ENCODE assay signal across 26 cellular contexts in genomic region chr5:159220206-159220605, GRCh38. TPM values are rescaled to one million over a fixed set of nuclear protein-coding genes. Genes with fewer than 3 reads are reported as not detected.
DNase-seq lines count a peak whose midpoint lies in the region; ATAC-seq, FAIRE-seq and TF ChIP-seq lines count a peak whose summit lies in the region.
"Had no signal": no experiment of that assay in that cellular context is flagged by ENCODE, and none has a peak within 500 bp of the region (broad histone marks: within the 10 kb centered on the region; RNA-seq: fewer than 3 reads in every experiment).

No MANE protein-coding gene starts in this region.

- H3K4me3 ChIP-seq in GM23248, result no peak overlapping the region
- H3K4me3 ChIP-seq in RWPE2 (ENCODE audit: severe bottlenecking), result no peak overlapping the region
- H3K4me3 ChIP-seq in neutrophil (ENCODE audit: low read depth in 1 of 2, low read length in 1 of 2), result no peak overlapping the region
- no peak overlapping the region for H3K4me3 ChIP-seq in BE2C (ENCODE audit: low read depth, low read length)
- H3K4me3 ChIP-seq: GM12878, MG63, Peyer's patch, SK-N-MC had no signal

- no peak for FAIRE-seq in D721Med (lab: Jason Lieb, UNC)
- FAIRE-seq: GM12878, HepG2 had no signal

- H3F3A ChIP-seq in GM23248 (ENCODE audit: insufficient read depth), result no peaks in the 10 kb centered on the region

- no peak overlapping the region for H2AFZ ChIP-seq in GM23248

- no peak overlapping the region for H3K27ac ChIP-seq in GM23248
- H3K27ac ChIP-seq in RWPE2 (ENCODE audit: poor library complexity, severe bottlenecking), result peak overlapping the region; percentile 30
- H3K27ac ChIP-seq in epithelial cell of prostate, result peak overlapping the region; percentile 57
- H3K27ac ChIP-seq in neutrophil, result peak overlapping the region; percentile 60
- H3K27ac ChIP-seq: C4-2B, Peyer's patch, SK-N-MC had no signal

- H3K4me2 ChIP-seq in GM23248 (ENCODE audit: unreplicated experiment), result no peak overlapping the region

- H3K4me1 ChIP-seq in GM23248 (ENCODE audit: insufficient read depth), result 0 out of 2 replicates have a peak, but pooled peaks cover 6% of the 10 kb centered on the region
- H3K4me1 ChIP-seq in RWPE2 (ENCODE audit: insufficient read depth, poor library complexity, severe bottlenecking), result peaks cover 47% of the 10 kb centered on the region
- peaks cover 38 to 54% of the 10 kb centered on the region in 2 experiments for H3K4me1 ChIP-seq in neutrophil (ENCODE audit: control insufficient read depth in 1 of 2, insufficient read depth in 1 of 2, low read depth in 1 of 2, low read length in 1 of 2)
- peaks cover 4% of the 10 kb centered on the region; the same call in 1 of the 2 replicates for H3K4me1 ChIP-seq in BE2C

- 56 to 58% methylated on average over 5 of the region's 5 CpGs for WGBS in GM23248 (ENCODE audit: low coverage in 1 of 2, low lambda C conversion rate in 2 of 2, missing lambda C conversion rate in 2 of 2), 2 experiments

- H3K9me2 ChIP-seq in GM23248 (ENCODE audit: insufficient read depth), result no peaks in the 10 kb centered on the region

- no peak overlapping the region for H3K9ac ChIP-seq in GM23248

- no peaks in the 10 kb centered on the region for H4K20me1 ChIP-seq in GM23248 (ENCODE audit: insufficient read depth)

- H3K36me3 ChIP-seq in GM23248 (ENCODE audit: low read depth) (no peaks in the 10 kb centered on the region), RWPE2 (ENCODE audit: low read depth) (no peaks in the 10 kb centered on the region), neutrophil (no peaks in the 10 kb centered on the region), BE2C (no peaks in the 10 kb centered on the region)
- H3K36me3 ChIP-seq: MG63, Peyer's patch had no signal

- no peaks in the 10 kb centered on the region for H3K79me2 ChIP-seq in GM23248 (ENCODE audit: insufficient read depth)

- TF ChIP-seq CTCF in RWPE2 (IDR thresholded peaks at IDR 0.05; ENCODE audit: poor library complexity, severe bottlenecking) (no peak), neutrophil (IDR thresholded peaks at IDR 0.05) (no peak), BE2C (IDR thresholded peaks at IDR 0.05; ENCODE audit: low read depth, low read length) (no peak), D721Med (IDR thresholded peaks at IDR 0.05; ENCODE audit: insufficient read depth, missing control alignments) (no peak)

- peak; percentile 68 for ATAC-seq in RWPE2 (ENCODE audit: low read depth)
- ATAC-seq in GM18517 (IDR thresholded peaks at IDR 0.05; ENCODE audit: unreplicated experiment), result no peak
- ATAC-seq: CD8-positive, alpha-beta T cell; GM12878; HepG2 had no signal

- in situ Hi-C loops in GM23248 (cut with MboI), result no loop called here

- H3K27me3 ChIP-seq in GM23248 (replicated peaks; ENCODE audit: insufficient read depth) (no peaks in the 10 kb centered on the region), RWPE2 (ENCODE audit: insufficient read depth, poor library complexity, severe bottlenecking) (no peaks in the 10 kb centered on the region), neutrophil (no peaks in the 10 kb centered on the region), BE2C (no peaks in the 10 kb centered on the region)
- H3K27me3 ChIP-seq: MG63, Peyer's patch had no signal

- H3K9me3 ChIP-seq in GM23248 (ENCODE audit: low read depth), result no peaks in the 10 kb centered on the region
- no peaks in the 10 kb centered on the region for H3K9me3 ChIP-seq in RWPE2 (ENCODE audit: severe bottlenecking)
- H3K9me3 ChIP-seq in neutrophil, result no peaks in the 10 kb centered on the region
- H3K9me3 ChIP-seq in BE2C, result no peaks in the 10 kb centered on the region
- H3K9me3 ChIP-seq: MG63, Peyer's patch had no signal

- DNase-seq in GM23248, result peak; percentile 22
- DNase-seq in RWPE2 (ENCODE audit: low spot score), result no peak
- DNase-seq in epithelial cell of prostate (ENCODE audit: low read depth, low spot score), result no peak
- no peak for DNase-seq in BE2C
- no peak for DNase-seq in D721Med (ENCODE audit: insufficient read length, low spot score)
- DNase-seq: CD8-positive, alpha-beta T cell; DMS153; GDM1; H7; KBM-7; MG63; NCI-H1105 treated with DMSO at 0.1 percent for 48 hours; NCI-H146; NCI-H1930; NCI-H2107; NCI-H446 treated with DMSO at 0.1 percent for 48 hours; NCI-H526; Peyer's patch; SIG-M5; SW 1271 had no signal

RNA-seq across cellular contexts. Expression of gene RNF145, which starts 10.9 kb away (rescaled TPM):
- total RNA-seq in GM23248 (2014; rRNA removed; shearing (Covaris generic)), result 31.5 and 38.7 TPM in 2 replicates
- 9.2 and 10.6 TPM in 2 replicates for polyA plus RNA-seq in GM23248 (2016; fragmentation: Nextera tagmentation; extraction: Ambion mirVana)
- polyA plus RNA-seq in BE2C (2012; ENCODE audit: insufficient read depth, insufficient read length, low read depth), result 115 TPM

RNA-seq across cellular contexts. Expression of gene UBLCP1, which starts 42.9 kb away (rescaled TPM):
- 24.5 and 38.2 TPM in 2 replicates for total RNA-seq in GM23248 (2014; rRNA removed; shearing (Covaris generic))
- 37.6 and 39.8 TPM in 2 replicates for polyA plus RNA-seq in GM23248 (2016; fragmentation: Nextera tagmentation; extraction: Ambion mirVana)
- 24.5 TPM for polyA plus RNA-seq in BE2C (2012; ENCODE audit: insufficient read depth, insufficient read length, low read depth)
